Comparison of ENCODE assay signal across 12 cellular contexts in the genomic region with DNA sequence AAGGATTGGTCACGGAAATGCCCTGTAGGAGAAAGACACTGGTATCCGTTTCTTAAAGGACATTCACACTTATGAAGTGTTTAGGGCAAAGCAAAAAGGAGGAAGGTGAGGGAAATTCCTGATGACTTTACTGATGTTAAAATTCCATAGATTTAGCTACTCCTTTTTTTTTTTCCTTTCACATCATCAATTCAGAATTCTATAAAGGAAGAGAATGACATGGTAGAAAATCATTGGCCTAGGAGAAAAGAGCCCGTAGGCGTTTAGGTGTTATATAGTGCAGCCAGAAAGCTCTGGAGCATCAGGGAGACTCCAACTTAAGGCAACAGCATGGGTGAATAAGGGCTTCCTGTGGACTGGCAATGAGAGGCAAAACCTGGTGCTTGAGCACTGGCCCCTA. TPM values are rescaled to one million over a fixed set of nuclear protein-coding genes. Genes with fewer than 3 reads are reported as not detected.
DNase-seq lines count a peak whose midpoint lies in the region; ATAC-seq and TF ChIP-seq lines count a peak whose summit lies in the region.
"Had no signal": no experiment of that assay in that cellular context is flagged by ENCODE, and none has a peak within 500 bp of the region (broad histone marks: within the 10 kb centered on the region; RNA-seq: fewer than 3 reads in every experiment).

A gene (plus strand): TSS at position 301 of the 400 bp plus-strand sequence. CDS start 178 bp downstream, outside the sequence.

- H3K9me3 Mint-ChIP-seq in activated naive CD4-positive, alpha-beta T cell treated with anti-CD3 and anti-CD28 coated beads, Interleukin-2, amount 10 ng/mL, durations not matched to agents 7 days and 5 days, result no peaks in the 10 kb centered on the region
- no peaks in the 10 kb centered on the region for H3K9me3 Mint-ChIP-seq in activated naive CD8-positive, alpha-beta T cell treated with anti-CD3 and anti-CD28 coated beads, Interleukin-2, amount 50 U/mL, for 24 hours
- peaks cover 0 to 6% (median 0%) of the 10 kb centered on the region in 6 donors for H3K9me3 Mint-ChIP-seq in immature natural killer cell

- H3K4me3 ChIP-seq in stomach, result peak within 1 kb of the TSS in 3 of 4 donors; percentile 7 to 52 (median 22)

- 62 to 80% (median 74%) methylated on average over 4 of the region's 4 CpGs for WGBS in stomach, 5 donors

- peaks cover 4% of the 10 kb centered on the region for H3K36me3 Mint-ChIP-seq in activated naive CD4-positive, alpha-beta T cell treated with anti-CD3 and anti-CD28 coated beads, Interleukin-2, amount 10 ng/mL, durations not matched to agents 7 days and 5 days
- no peaks in the 10 kb centered on the region for H3K36me3 Mint-ChIP-seq in activated naive CD8-positive, alpha-beta T cell treated with anti-CD3 and anti-CD28 coated beads, Interleukin-2, amount 50 U/mL, for 24 hours (ENCODE audit: low read depth)
- H3K36me3 Mint-ChIP-seq in immature natural killer cell, result peaks cover 0 to 3% (median 0%) of the 10 kb centered on the region in 3 donors

- TF ChIP-seq EP300 in stomach (IDR thresholded peaks at IDR 0.05), result no peak

- peak within 1 kb of the TSS in 1 of 5 donors; percentile 75 for H3K27ac ChIP-seq in stomach
- H3K27ac ChIP-seq: SJSA1, testis had no signal

- peaks cover 0 to 44% (median 26%) of the 10 kb centered on the region in 4 donors for H3K4me1 ChIP-seq in stomach
- H3K4me1 ChIP-seq: testis had no signal

- no peaks in the 10 kb centered on the region for H3K36me3 ChIP-seq in stomach
- H3K36me3 ChIP-seq: SJSA1 had no signal

- peaks cover 71% of the 10 kb centered on the region for H3K27me3 Mint-ChIP-seq in activated naive CD4-positive, alpha-beta T cell treated with anti-CD3 and anti-CD28 coated beads, Interleukin-2, amount 10 ng/mL, durations not matched to agents 7 days and 5 days
- peaks cover 86% of the 10 kb centered on the region for H3K27me3 Mint-ChIP-seq in activated naive CD8-positive, alpha-beta T cell treated with anti-CD3 and anti-CD28 coated beads, Interleukin-2, amount 50 U/mL, for 24 hours
- H3K27me3 Mint-ChIP-seq in immature natural killer cell (ENCODE audit: low read depth in 3 of 3), result peaks cover 13 to 38% (median 15%) of the 10 kb centered on the region in 3 donors

- H3K27ac Mint-ChIP-seq in activated naive CD4-positive, alpha-beta T cell treated with anti-CD3 and anti-CD28 coated beads, Interleukin-2, amount 10 ng/mL, durations not matched to agents 7 days and 5 days, result no peak within 1 kb of the TSS
- no peak within 1 kb of the TSS for H3K27ac Mint-ChIP-seq in activated naive CD8-positive, alpha-beta T cell treated with anti-CD3 and anti-CD28 coated beads, Interleukin-2, amount 50 U/mL, for 24 hours
- no peak within 1 kb of the TSS for H3K27ac Mint-ChIP-seq in immature natural killer cell

- DNase-seq in activated naive CD4-positive, alpha-beta T cell treated with anti-CD3 and anti-CD28 coated beads, Interleukin-2, amount 10 ng/mL, durations not matched to agents 7 days and 5 days, result no peak
- DNase-seq in activated naive CD4-positive, alpha-beta T cell (lab: John Stamatoyannopoulos, UW), result no peak
- no peak for DNase-seq in activated naive CD8-positive, alpha-beta T cell treated with anti-CD3 and anti-CD28 coated beads, Interleukin-2, amount 50 U/mL, for 24 hours
- no peak for DNase-seq in immature natural killer cell
- no peak for DNase-seq in stomach
- no peak for DNase-seq in stimulated activated CD4-positive, alpha-beta T cell treated with anti-CD3 and anti-CD28 coated beads, Interleukin-2, amount 100 ng/mL, for 48 hours
- DNase-seq: activated gamma-delta T cell, NCI-H1105 had no signal

- intact Hi-C loops in stomach (cut with DNase I; ENCODE audit: low total_unique reads), result no loop called here

- peaks cover 0 to 54% (median 31%) of the 10 kb centered on the region in 3 donors for H3K27me3 ChIP-seq in stomach
- H3K27me3 ChIP-seq: testis had no signal

- ATAC-seq in activated naive CD8-positive, alpha-beta T cell treated with anti-CD3 and anti-CD28 coated beads, Interleukin-2, amount 50 U/mL, for 24 hours, result no peak
- no peak for ATAC-seq in HG03460 (IDR thresholded peaks at IDR 0.05; ENCODE audit: unreplicated experiment)
- ATAC-seq in activated CD4-positive, CD25-positive, alpha-beta regulatory T cell treated with anti-CD3 and anti-CD28 coated beads, Interleukin-2, amount 50 U/mL, for 24 hours, result no peak

- H3K4me3 Mint-ChIP-seq in activated naive CD4-positive, alpha-beta T cell treated with anti-CD3 and anti-CD28 coated beads, Interleukin-2, amount 10 ng/mL, durations not matched to agents 7 days and 5 days, result peak within 1 kb of the TSS; percentile 88
- peak within 1 kb of the TSS; percentile 90 for H3K4me3 Mint-ChIP-seq in activated naive CD8-positive, alpha-beta T cell treated with anti-CD3 and anti-CD28 coated beads, Interleukin-2, amount 50 U/mL, for 24 hours
- H3K4me3 Mint-ChIP-seq in immature natural killer cell, result peak within 1 kb of the TSS in 4 of 5 donors; percentile 10 to 90 (median 54)

- TF ChIP-seq POLR2A in stomach (IDR thresholded peaks at IDR 0.05), result no peak

- no peak for TF ChIP-seq CTCF in stomach (IDR thresholded peaks at IDR 0.05)

- H3K4me1 Mint-ChIP-seq in activated naive CD4-positive, alpha-beta T cell treated with anti-CD3 and anti-CD28 coated beads, Interleukin-2, amount 10 ng/mL, durations not matched to agents 7 days and 5 days, result peaks cover 23% of the 10 kb centered on the region
- peaks cover 41% of the 10 kb centered on the region for H3K4me1 Mint-ChIP-seq in activated naive CD8-positive, alpha-beta T cell treated with anti-CD3 and anti-CD28 coated beads, Interleukin-2, amount 50 U/mL, for 24 hours
- H3K4me1 Mint-ChIP-seq in immature natural killer cell, result peaks cover 11 to 12% of the 10 kb centered on the region in 2 donors

- CTCF ChIA-PET in activated naive CD4-positive, alpha-beta T cell treated with anti-CD3 and anti-CD28 coated beads, Interleukin-2, amount 10 ng/mL, durations not matched to agents 7 days and 5 days (lab: Charles Lee), result interaction anchor here (0.8 kb wide), 1 partner anchor 13 kb away, joined by 3 read pairs; no protein-coding TSS in a partner anchor

- no peaks in the 10 kb centered on the region for H3K9me3 ChIP-seq in stomach
- H3K9me3 ChIP-seq: SJSA1, testis had no signal

RNA-seq across cellular contexts. Expression of the gene that starts here (rescaled TPM):
- not detected for polyA plus RNA-seq in immature natural killer cell
- total RNA-seq in stomach, result 10 to 100 TPM in 1 of 5 donors, 1 to 10 TPM in 1, under 1 TPM in 1, not detected in 2; 0.37 to 18.1 (median 2.6) TPM
- polyA plus RNA-seq in stomach, result 1 to 10 TPM in 2 of 3 donors, under 1 TPM in 1; 0.50 to 4.2 (median 3.5) TPM
